Comparison of ENCODE assay signal across 2 cellular contexts in the genomic region with DNA sequence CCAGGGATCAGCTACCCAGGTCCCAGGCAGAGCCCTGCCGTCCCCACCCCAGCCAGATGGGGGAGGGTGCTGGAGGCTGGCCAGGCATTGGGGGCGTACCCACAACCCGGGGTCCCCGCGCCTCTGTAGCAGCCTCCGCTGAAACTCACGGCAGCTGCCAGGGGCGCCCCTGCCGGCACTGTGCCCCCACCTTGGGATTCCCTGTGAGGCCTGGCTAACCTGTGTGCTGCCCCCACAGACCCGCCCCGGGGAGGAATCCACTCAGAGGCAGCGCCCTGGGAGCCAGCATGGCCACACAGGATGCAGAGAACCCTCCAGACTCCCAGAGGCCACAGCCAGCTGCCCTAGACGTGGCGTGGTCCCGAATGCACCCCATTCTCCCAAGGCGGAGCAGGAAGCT.
A peak's percentile ranks its signal among the peaks of the same experiment; 100 is the strongest.
TF ChIP-seq lines count a peak whose summit lies in the region.

No MANE protein-coding gene starts in this region.

TF ChIP-seq in Ishikawa, 13 proteins besides CTCF, POLR2A, EP300 and RAD21:
- TF ChIP-seq ZBTB7A (IDR thresholded peaks at IDR 0.05; ENCODE audit: low read depth) (0 out of 2 replicates have a peak, but pooled peaks have one; percentile 19), EGR1 (IDR thresholded peaks at IDR 0.05) (no peak)
- TF ChIP-seq, protein P1, sequence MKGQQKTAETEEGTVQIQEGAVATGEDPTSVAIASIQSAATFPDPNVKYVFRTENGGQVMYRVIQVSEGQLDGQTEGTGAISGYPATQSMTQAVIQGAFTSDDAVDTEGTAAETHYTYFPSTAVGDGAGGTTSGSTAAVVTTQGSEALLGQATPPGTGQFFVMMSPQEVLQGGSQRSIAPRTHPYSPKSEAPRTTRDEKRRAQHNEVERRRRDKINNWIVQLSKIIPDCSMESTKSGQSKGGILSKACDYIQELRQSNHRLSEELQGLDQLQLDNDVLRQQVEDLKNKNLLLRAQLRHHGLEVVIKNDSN (IDR thresholded peaks at IDR 0.05) = no peak

TF ChIP-seq in K562, 482 proteins besides CTCF, POLR2A, EP300 and RAD21:
- TF ChIP-seq ESRRB (CRISPR knock-in tag; IDR thresholded peaks at IDR 0.05; ENCODE audit: borderline replicate concordance) = no peak
- 0 out of 2 replicates have a peak, but pooled peaks have one; percentile 18 for TF ChIP-seq NFIC (IDR thresholded peaks at IDR 0.05)
- no peak for TF ChIP-seq KAT7 (CRISPR knock-in tag; IDR thresholded peaks at IDR 0.05; ENCODE audit: borderline replicate concordance)
- TF ChIP-seq SREBF1 (IDR thresholded peaks at IDR 0.05; ENCODE audit: borderline replicate concordance, low read depth, low read length) = no peak
- TF ChIP-seq EP400 (IDR thresholded peaks at IDR 0.05) = no peak
- no peak for TF ChIP-seq ZNF586 (CRISPR knock-in tag; conservative IDR thresholded peaks at IDR 0.05)
- TF ChIP-seq ID3 (CRISPR knock-in tag; IDR thresholded peaks at IDR 0.05) = no peak
- no peak for TF ChIP-seq ID3 (tag; IDR thresholded peaks at IDR 0.05)
- TF ChIP-seq, protein P2, sequence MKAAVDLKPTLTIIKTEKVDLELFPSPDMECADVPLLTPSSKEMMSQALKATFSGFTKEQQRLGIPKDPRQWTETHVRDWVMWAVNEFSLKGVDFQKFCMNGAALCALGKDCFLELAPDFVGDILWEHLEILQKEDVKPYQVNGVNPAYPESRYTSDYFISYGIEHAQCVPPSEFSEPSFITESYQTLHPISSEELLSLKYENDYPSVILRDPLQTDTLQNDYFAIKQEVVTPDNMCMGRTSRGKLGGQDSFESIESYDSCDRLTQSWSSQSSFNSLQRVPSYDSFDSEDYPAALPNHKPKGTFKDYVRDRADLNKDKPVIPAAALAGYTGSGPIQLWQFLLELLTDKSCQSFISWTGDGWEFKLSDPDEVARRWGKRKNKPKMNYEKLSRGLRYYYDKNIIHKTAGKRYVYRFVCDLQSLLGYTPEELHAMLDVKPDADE (conservative IDR thresholded peaks at IDR 0.05; ENCODE audit: control insufficient read depth, low read depth, low read length) = no peak
- no peak for TF ChIP-seq LARP7 (IDR thresholded peaks at IDR 0.05)
- peak; percentile 4; the same call in 1 of the 2 replicates for TF ChIP-seq POLR2G (IDR thresholded peaks at IDR 0.05; ENCODE audit: low read depth, low read length)
- no peak for TF ChIP-seq PCBP2 (IDR thresholded peaks at IDR 0.05; ENCODE audit: low read depth, low read length, poor library complexity, severe bottlenecking)
- TF ChIP-seq AFF1 (IDR thresholded peaks at IDR 0.05; ENCODE audit: low read depth in 1 of 2, partially characterized antibody in 2 of 2) = no peak
- TF ChIP-seq REST (CRISPR knock-in tag; IDR thresholded peaks at IDR 0.05; ENCODE audit: low read depth) = no peak
- TF ChIP-seq PCBP1 (IDR thresholded peaks at IDR 0.05; ENCODE audit: low read depth, low read length, poor library complexity, severe bottlenecking) = peak; percentile 17
- TF ChIP-seq ARID1B (IDR thresholded peaks at IDR 0.05) = no peak
- TF ChIP-seq ZNF668 (CRISPR knock-in tag; IDR thresholded peaks at IDR 0.05) = no peak
- TF ChIP-seq MYNN (IDR thresholded peaks at IDR 0.05) = no peak
- no peak for TF ChIP-seq MYNN (CRISPR knock-in tag; IDR thresholded peaks at IDR 0.05)
- TF ChIP-seq ZNF408 (CRISPR knock-in tag; IDR thresholded peaks at IDR 0.05; ENCODE audit: low read depth) = no peak
- TF ChIP-seq TBL1XR1 (IDR thresholded peaks at IDR 0.05; ENCODE audit: low read length in 2 of 2) = no peak
- TF ChIP-seq ZNF76 (CRISPR knock-in tag; IDR thresholded peaks at IDR 0.05; ENCODE audit: borderline replicate concordance) = no peak
- TF ChIP-seq RBM34 (IDR thresholded peaks at IDR 0.05; ENCODE audit: borderline replicate concordance, insufficient read depth, low read length) = no peak
- TF ChIP-seq RBFOX2 (IDR thresholded peaks at IDR 0.05; ENCODE audit: low read depth, low read length) = peak; percentile 14
